In the genomic region with DNA sequence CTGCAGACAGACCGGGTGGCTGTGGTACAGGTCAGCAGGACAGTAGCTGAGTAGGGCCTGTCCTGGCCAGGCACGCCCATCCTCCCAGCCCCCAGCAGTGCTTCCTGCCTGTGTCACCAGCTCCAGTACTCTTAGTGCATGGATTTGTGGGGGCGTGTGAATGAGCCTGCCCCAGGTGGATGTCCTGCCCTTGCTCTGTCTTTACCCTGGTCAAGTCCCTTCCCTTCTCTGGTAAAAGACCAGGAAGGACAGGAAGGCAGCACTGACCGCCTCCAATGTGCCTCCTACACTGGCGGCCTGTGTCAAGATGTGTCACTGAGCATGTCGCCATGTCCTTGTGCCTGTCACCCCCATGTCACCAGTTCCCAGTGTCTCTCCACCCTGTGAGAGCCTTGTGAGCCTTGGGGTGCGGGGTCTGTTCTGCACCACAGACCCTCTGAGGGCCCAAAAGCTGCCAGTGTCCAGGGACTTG, we compare ENCODE assay signal across 10 cellular contexts. TPM values are rescaled to one million over a fixed set of nuclear protein-coding genes. Genes with fewer than 3 reads are reported as not detected.
A peak's percentile ranks its signal among the peaks of the same experiment; 100 is the strongest.
DNase-seq lines count a peak whose midpoint lies in the region; ATAC-seq and TF ChIP-seq lines count a peak whose summit lies in the region.
"Had no signal": no experiment of that assay in that cellular context is flagged by ENCODE, and none has a peak within 500 bp of the region (broad histone marks: within the 10 kb centered on the region; RNA-seq: fewer than 3 reads in every experiment).

No MANE protein-coding gene starts in this region.

- no peaks in the 10 kb centered on the region for H3K4me1 Mint-ChIP-seq in CD8-positive, alpha-beta T cell (ENCODE audit: low read depth)
- H3K4me1 Mint-ChIP-seq: activated B cell treated with CpG ODN at 0.5 μM for 24 hours had no signal

- intact Hi-C loops in left lung (cut with DNase I) = no loop called here
- intact Hi-C loops in thyroid gland (cut with DNase I) = no loop called here
- intact Hi-C loops in CD8-positive, alpha-beta T cell (cut with DNase I, micrococcal nuclease) = no loop called here

- WGBS in thyroid gland, 2 donors = 88 to 100% methylated on average over 1 to 7 of the region's 7 CpGs

- H3K27ac Mint-ChIP-seq in CD8-positive, alpha-beta T cell = no peak overlapping the region
- H3K27ac Mint-ChIP-seq: activated B cell treated with CpG ODN at 0.5 μM for 24 hours had no signal

- no peaks in the 10 kb centered on the region for H3K27me3 Mint-ChIP-seq in CD8-positive, alpha-beta T cell (ENCODE audit: low read depth)
- H3K27me3 Mint-ChIP-seq: activated B cell treated with CpG ODN at 0.5 μM for 24 hours had no signal

- peak; percentile 63 for DNase-seq in HK-2 (ENCODE audit: unreplicated experiment)
- no peak for DNase-seq in brain microvascular endothelial cell
- DNase-seq in left lung = no peak
- peak; percentile 37 to 51 for DNase-seq in thyroid gland
- DNase-seq in CD8-positive, alpha-beta T cell = no peak
- DNase-seq in NCI-H2227 (lab: John Stamatoyannopoulos, UW; ENCODE audit: unreplicated experiment) = no peak
- no peak for DNase-seq in activated CD8-positive, alpha-beta memory T cell treated with anti-CD3 and anti-CD28 coated beads, Interleukin-2, amount 50 U/mL, for 48 hours
- no peak for DNase-seq in UCSD-AML1 (lab: John Stamatoyannopoulos, UW; ENCODE audit: unreplicated experiment)
- DNase-seq: activated B cell treated with CpG ODN at 0.5 μM for 24 hours, GDM1 had no signal

- ATAC-seq in left lung = peak; percentile 12
- no peak for ATAC-seq in CD8-positive, alpha-beta T cell

- POLR2A ChIA-PET in CD8-positive, alpha-beta T cell (lab: Charles Lee) = no interaction called here

- in situ Hi-C loops in brain microvascular endothelial cell (cut with HindIII; ENCODE audit: low pct_ligation_motif_present, low sequenced_read_pairs) = no loop called here

- peaks cover 26 to 46% of the 10 kb centered on the region in 2 donors for H3K4me1 ChIP-seq in left lung
- peaks cover 25 to 36% of the 10 kb centered on the region in 2 donors for H3K4me1 ChIP-seq in thyroid gland
- H3K4me1 ChIP-seq in CD8-positive, alpha-beta T cell (ENCODE audit: insufficient read depth, low read length) = no peaks in the 10 kb centered on the region

- no peaks in the 10 kb centered on the region for H3K9me3 Mint-ChIP-seq in CD8-positive, alpha-beta T cell
- H3K9me3 Mint-ChIP-seq: activated B cell treated with CpG ODN at 0.5 μM for 24 hours had no signal

- H3K27me3 ChIP-seq in brain microvascular endothelial cell (replicated peaks) (no peaks in the 10 kb centered on the region), left lung (no peaks in the 10 kb centered on the region), thyroid gland (no peaks in the 10 kb centered on the region)
- no peaks in the 10 kb centered on the region for H3K27me3 ChIP-seq in CD8-positive, alpha-beta T cell (ENCODE audit: insufficient read depth, low read length)

- TF ChIP-seq POLR2A in thyroid gland (IDR thresholded peaks at IDR 0.05) = no peak

- H3K4me3 ChIP-seq in brain microvascular endothelial cell (ENCODE audit: low read depth, low read length) = no peak overlapping the region
- no peak overlapping the region for H3K4me3 ChIP-seq in left lung
- no peak overlapping the region for H3K4me3 ChIP-seq in thyroid gland (replicated peaks in 1 of 3)
- no peak overlapping the region for H3K4me3 ChIP-seq in CD8-positive, alpha-beta T cell (ENCODE audit: low read depth, low read length)

- H3K4me3 Mint-ChIP-seq in CD8-positive, alpha-beta T cell = no peak overlapping the region
- H3K4me3 Mint-ChIP-seq: activated B cell treated with CpG ODN at 0.5 μM for 24 hours had no signal

- H3K9me3 ChIP-seq in left lung (no peaks in the 10 kb centered on the region), thyroid gland (no peaks in the 10 kb centered on the region)
- H3K9me3 ChIP-seq in CD8-positive, alpha-beta T cell (ENCODE audit: low read length) = no peaks in the 10 kb centered on the region

- H3K27ac ChIP-seq in brain microvascular endothelial cell = peak overlapping the region; percentile 33
- H3K27ac ChIP-seq in left lung = peak overlapping the region; percentile 66 to 83
- H3K27ac ChIP-seq in thyroid gland = peak overlapping the region; percentile 81 to 87 (median 85)
- no peak overlapping the region for H3K27ac ChIP-seq in CD8-positive, alpha-beta T cell (ENCODE audit: low read depth, low read length)

- peaks cover 7% of the 10 kb centered on the region for H3K36me3 ChIP-seq in brain microvascular endothelial cell (replicated peaks)
- H3K36me3 ChIP-seq in left lung = peaks cover 0 to 9% of the 10 kb centered on the region in 2 donors
- H3K36me3 ChIP-seq in thyroid gland = no peaks in the 10 kb centered on the region
- no peaks in the 10 kb centered on the region for H3K36me3 ChIP-seq in CD8-positive, alpha-beta T cell (ENCODE audit: insufficient read depth, low read length)

- no peak for TF ChIP-seq CTCF in brain microvascular endothelial cell (IDR thresholded peaks at IDR 0.05; ENCODE audit: low read depth, low read length, missing control alignments)
- TF ChIP-seq CTCF in left lung (IDR thresholded peaks at IDR 0.05) = no peak
- TF ChIP-seq CTCF in thyroid gland (IDR thresholded peaks at IDR 0.05) = no peak
- no peak for TF ChIP-seq CTCF in CD8-positive, alpha-beta T cell (IDR thresholded peaks at IDR 0.05)

- no peaks in the 10 kb centered on the region for H3K36me3 Mint-ChIP-seq in CD8-positive, alpha-beta T cell

- CTCF ChIA-PET in CD8-positive, alpha-beta T cell (lab: Charles Lee) = no interaction called here

RNA-seq across cellular contexts. Expression of a gene that starts 11.9 kb away (rescaled TPM):
- 10 to 100 TPM; 18.1 to 22.4 TPM for total RNA-seq in left lung
- 10 to 100 TPM in 3 of 4 donors, 1 to 10 TPM in 1; 9.9 to 17.0 (median 11.2) TPM for total RNA-seq in thyroid gland
- total RNA-seq in CD8-positive, alpha-beta T cell = not detected

RNA-seq across cellular contexts. Expression of a gene that starts 16.8 kb away (rescaled TPM):
- total RNA-seq in left lung (1,000 to 10,000 TPM in 1 of 2 donors, 100 to 1,000 TPM in 1; 858 to 1,030 TPM), thyroid gland (1,000 to 10,000 TPM; 1,123 to 2,881 (median 1,235) TPM)
- 1,000 to 10,000 TPM; 2,275 to 2,367 TPM for total RNA-seq in CD8-positive, alpha-beta T cell

RNA-seq across cellular contexts. Expression of a gene that starts 27.7 kb away (rescaled TPM):
- total RNA-seq in left lung (not detected), thyroid gland (not detected)
- total RNA-seq in CD8-positive, alpha-beta T cell = not detected
- total RNA-seq: activated B cell treated with CpG ODN at 0.5 μM for 24 hours had no signal

RNA-seq across cellular contexts. Expression of a gene that starts 32.8 kb away (rescaled TPM):
- total RNA-seq in left lung = 1 to 10 TPM; 5.4 to 7.9 TPM
- total RNA-seq in thyroid gland = 1 to 10 TPM; 4.1 to 6.6 (median 6.2) TPM
- total RNA-seq in CD8-positive, alpha-beta T cell = 1 to 10 TPM; 1.1 to 1.2 TPM

Comparison
In these comparisons a context has a peak if more than half of its experiments do, and no peak if none do; other contexts are left out.
1. DNase-seq: peak in HK-2 (single experiment) and thyroid gland (2 of 2); none in brain microvascular endothelial cell (single experiment), left lung (0 of 2), CD8-positive, alpha-beta T cell (0 of 7), NCI-H2227 (single experiment), activated CD8-positive, alpha-beta memory T cell treated with anti-CD3 and anti-CD28 coated beads, Interleukin-2, amount 50 U/mL, for 48 hours (single experiment) and UCSD-AML1 (single experiment).
2. RNA of a gene that starts 11.9 kb away (total RNA-seq): 18.1 to 22.4 TPM in left lung and 9.9 to 17.0 TPM in thyroid gland; not detected in CD8-positive, alpha-beta T cell; every median in the first group is over 10 times any median in the second.